18 cellular contexts compared by ENCODE assay signal in genomic region chr7:2482725-2483451, GRCh38. TPM values are rescaled to one million over a fixed set of nuclear protein-coding genes. Genes with fewer than 3 reads are reported as not detected.
DNase-seq lines count a peak whose midpoint lies in the region; ATAC-seq, FAIRE-seq and TF ChIP-seq lines count a peak whose summit lies in the region.
"Had no signal": no experiment of that assay in that cellular context is flagged by ENCODE, and none has a peak within 500 bp of the region (broad histone marks: within the 10 kb centered on the region; RNA-seq: fewer than 3 reads in every experiment).

No MANE protein-coding gene starts in this region.

- no peaks in the 10 kb centered on the region for H3K36me3 Mint-ChIP-seq in activated T-helper 2 cell treated with anti-CD3 and anti-CD28 coated beads, Interferon-gamma antibody, Interleukin-2, Interleukin-4, amounts not matched to agents 10 μg/mL and 5 μg/mL and 100 μg/mL, durations not matched to agents 14 hours and 24 hours and 36 hours (ENCODE audit: low read depth)

- H3K27me3 Mint-ChIP-seq in activated T-helper 2 cell treated with anti-CD3 and anti-CD28 coated beads, Interferon-gamma antibody, Interleukin-2, Interleukin-4, amounts not matched to agents 10 μg/mL and 5 μg/mL and 100 μg/mL, durations not matched to agents 14 hours and 24 hours and 36 hours (ENCODE audit: low read depth) = peaks cover 4% of the 10 kb centered on the region

- no peak overlapping the region for H3K4me2 ChIP-seq in Loucy (ENCODE audit: low read depth, low read length, poor library complexity, severe bottlenecking)
- H3K4me2 ChIP-seq in K562 (ENCODE audit: insufficient read depth, low read length) = no peak overlapping the region

- in situ Hi-C loops in K562 (cut with MboI) = no loop called here

- FAIRE-seq in K562 (lab: Jason Lieb, UNC) = no peak

- no peak for ATAC-seq in K562
- ATAC-seq in GM19455 (IDR thresholded peaks at IDR 0.05; ENCODE audit: unreplicated experiment) = no peak
- ATAC-seq: activated T-cell treated with anti-CD3 and anti-CD28 coated beads, Interleukin-2, amount 50 U/mL, for 4 hours had no signal

- POLR2A ChIA-PET in K562 (lab: Yijun Ruan, JAX) = interaction anchor here (0.5 kb wide), 1 partner anchor 52 kb away, joined by 3 read pairs; no protein-coding TSS in a partner anchor

- intact Hi-C loops in K562 (cut with micrococcal nuclease) = no loop called here
- intact Hi-C loops in activated T-helper 2 cell treated with anti-CD3 and anti-CD28 coated beads, Interferon-gamma antibody, Interleukin-2, Interleukin-4, amounts not matched to agents 10 μg/mL and 5 μg/mL and 100 μg/mL, durations not matched to agents 14 hours and 24 hours and 36 hours (cut with micrococcal nuclease) = no loop called here

- H3K9me2 ChIP-seq in Loucy (replicated peaks; ENCODE audit: low read depth, low read length) = no peaks in the 10 kb centered on the region

- BruUV-seq in K562 (replicated peaks; lab: Mats Ljungman, UMichigan) = no TSS peak

- H3K4me1 ChIP-seq in Loucy (ENCODE audit: insufficient read depth, low read length, poor library complexity, severe bottlenecking) = peaks cover 9% of the 10 kb centered on the region
- peaks cover 0 to 25% of the 10 kb centered on the region in 2 experiments; a peak in 3 of 5 replicates for H3K4me1 ChIP-seq in K562 (replicated peaks in 1 of 2; ENCODE audit: control insufficient read depth in 2 of 2, insufficient read depth in 2 of 2, low read length in 2 of 2)
- H3K4me1 ChIP-seq: Caco-2 had no signal

- H3K27me3 ChIP-seq in Loucy (ENCODE audit: insufficient read depth, low read length, poor library complexity, severe bottlenecking) = no peaks in the 10 kb centered on the region
- peaks cover 17 to 34% of the 10 kb centered on the region in 2 experiments; a peak in 4 of 5 replicates for H3K27me3 ChIP-seq in K562 (ENCODE audit: control insufficient read depth in 2 of 2, insufficient read depth in 2 of 2, low read length in 2 of 2)

- CTCF ChIA-PET in K562 (lab: Yijun Ruan, JAX; ENCODE audit: low intra/inter-chr PET ratio) = no interaction called here

- no peak for TF ChIP-seq EP300 in K562 (IDR thresholded peaks at IDR 0.05; ENCODE audit: low read length)

- no peaks in the 10 kb centered on the region for H3K9me1 ChIP-seq in K562 (ENCODE audit: control insufficient read depth, insufficient read depth, low read length)

- H3K36me3 ChIP-seq in Loucy (ENCODE audit: insufficient read depth, low read length) = no peaks in the 10 kb centered on the region
- no peaks in the 10 kb centered on the region for H3K36me3 ChIP-seq in K562 (ENCODE audit: control insufficient read depth, insufficient read depth, low read length)
- H3K36me3 ChIP-seq: sigmoid colon had no signal

- no peak overlapping the region for H3K27ac Mint-ChIP-seq in activated T-helper 2 cell treated with anti-CD3 and anti-CD28 coated beads, Interferon-gamma antibody, Interleukin-2, Interleukin-4, amounts not matched to agents 10 μg/mL and 5 μg/mL and 100 μg/mL, durations not matched to agents 14 hours and 24 hours and 36 hours

- no peak for TF ChIP-seq RAD21 in K562 (CRISPR knock-in tag; conservative IDR thresholded peaks at IDR 0.05 in 1 of 2, IDR thresholded peaks at IDR 0.05 in 1 of 2)

- no peaks in the 10 kb centered on the region for H3K79me2 ChIP-seq in Loucy (ENCODE audit: insufficient read depth, low read length)
- no peaks in the 10 kb centered on the region for H3K79me2 ChIP-seq in K562 (ENCODE audit: control insufficient read depth, insufficient read depth, low read length)

- no peak overlapping the region for H3K4me3 ChIP-seq in GM12864 (ENCODE audit: low read depth, low read length)
- H3K4me3 ChIP-seq in Loucy (ENCODE audit: low read length, poor library complexity, severe bottlenecking) = no peak overlapping the region
- no peak overlapping the region for H3K4me3 ChIP-seq in K562
- H3K4me3 ChIP-seq: mucosa of descending colon, sigmoid colon had no signal

- TF ChIP-seq POLR2A in K562 (conservative IDR thresholded peaks at IDR 0.05) = no peak

- H3K9ac ChIP-seq in Loucy (ENCODE audit: low read depth, low read length, poor library complexity, severe bottlenecking) = no peak overlapping the region
- no peak overlapping the region for H3K9ac ChIP-seq in K562 (ENCODE audit: insufficient read depth in 1 of 2, low read depth in 2 of 2, low read length in 2 of 2)

- H3K4me1 Mint-ChIP-seq in activated T-helper 2 cell treated with anti-CD3 and anti-CD28 coated beads, Interferon-gamma antibody, Interleukin-2, Interleukin-4, amounts not matched to agents 10 μg/mL and 5 μg/mL and 100 μg/mL, durations not matched to agents 14 hours and 24 hours and 36 hours (ENCODE audit: low read depth) = no peaks in the 10 kb centered on the region

- no peaks in the 10 kb centered on the region for H4K20me1 ChIP-seq in Loucy (ENCODE audit: insufficient read depth, low read length, poor library complexity, severe bottlenecking)
- peaks cover 14% of the 10 kb centered on the region for H4K20me1 ChIP-seq in K562 (replicated peaks; ENCODE audit: control insufficient read depth, insufficient read depth, low read length)

- peak; percentile 34 for DNase-seq in A172 (ENCODE audit: low spot score)
- DNase-seq in GM12864 (ENCODE audit: low read depth) = no peak
- no peak for DNase-seq in K562 (ENCODE audit: extremely low read depth in 1 of 4, low spot score in 3 of 4)
- no peak for DNase-seq in NCI-H128 (lab: John Stamatoyannopoulos, UW; ENCODE audit: unreplicated experiment)
- DNase-seq in amygdala (lab: John Stamatoyannopoulos, UW) = no peak
- no peak for DNase-seq in activated T-helper 2 cell treated with anti-CD3 and anti-CD28 coated beads, Interferon-gamma antibody, Interleukin-2, Interleukin-4, amounts not matched to agents 10 μg/mL and 5 μg/mL and 100 μg/mL, durations not matched to agents 14 hours and 24 hours and 36 hours (ENCODE audit: low spot score)
- DNase-seq: activated T-cell treated with anti-CD3 and anti-CD28 coated beads, Interleukin-2, amount 50 U/mL, for 4 hours; Caco-2; mucosa of descending colon; NCI-H446; nucleus accumbens; sigmoid colon had no signal

- H3K27ac ChIP-seq in K562 (ENCODE audit: extremely low read depth, low read depth, low read length) = no peak overlapping the region
- H3K27ac ChIP-seq: sigmoid colon had no signal

- H3K9me3 ChIP-seq in Loucy (ENCODE audit: insufficient read depth, low read depth, low read length) (no peaks in the 10 kb centered on the region), K562 (replicated peaks; ENCODE audit: control insufficient read depth, insufficient read depth, low read depth, low read length) (peaks cover 4% of the 10 kb centered on the region; the same call in 1 of the 2 replicates)

- no peak overlapping the region for H3K4me3 Mint-ChIP-seq in activated T-helper 2 cell treated with anti-CD3 and anti-CD28 coated beads, Interferon-gamma antibody, Interleukin-2, Interleukin-4, amounts not matched to agents 10 μg/mL and 5 μg/mL and 100 μg/mL, durations not matched to agents 14 hours and 24 hours and 36 hours (ENCODE audit: low read depth)
- H3K4me3 Mint-ChIP-seq: activated T-cell treated with anti-CD3 and anti-CD28 coated beads, Interleukin-2, amount 50 U/mL, for 4 hours had no signal

- H3F3A ChIP-seq in Loucy (ENCODE audit: low read depth) = no peaks in the 10 kb centered on the region

- TF ChIP-seq CTCF in GM12864 (IDR thresholded peaks at IDR 0.05; ENCODE audit: low read depth, low read length, missing control alignments) (peak; percentile 17), Loucy (conservative IDR thresholded peaks at IDR 0.05; ENCODE audit: low read length) (peak; percentile 45), K562 (IDR thresholded peaks at IDR 0.05 in 2 of 3, conservative IDR thresholded peaks at IDR 0.05 in 1 of 3; ENCODE audit: insufficient read depth in 2 of 3, low read depth in 1 of 3, low read length in 3 of 3) (no peak)

- 29% methylated on average over 10 of the region's 10 CpGs for WGBS in K562 (ENCODE audit: insufficient coverage, low coverage, missing lambda C conversion rate)

- H2AFZ ChIP-seq in Loucy (ENCODE audit: low read length) (no peak overlapping the region), K562 (ENCODE audit: low read depth, low read length) (no peak overlapping the region)

- H3K9me3 Mint-ChIP-seq in activated T-helper 2 cell treated with anti-CD3 and anti-CD28 coated beads, Interferon-gamma antibody, Interleukin-2, Interleukin-4, amounts not matched to agents 10 μg/mL and 5 μg/mL and 100 μg/mL, durations not matched to agents 14 hours and 24 hours and 36 hours = peaks cover 6% of the 10 kb centered on the region

RNA-seq across cellular contexts. Expression of gene GRIFIN, which starts 6.7 kb away (rescaled TPM):
- total RNA-seq in A172 (2014; rRNA removed; shearing (Covaris generic)) = not detected in 2 replicates
- total RNA-seq in K562 (2011; cell fraction: chromatin; rRNA removed; ENCODE audit: low replicate concordance) = not detected in 2 replicates
- total RNA-seq in K562 (2011; cell fraction: nucleolus; rRNA removed) = not detected in 2 replicates
- total RNA-seq in K562 (2011; cell fraction: nucleoplasm; rRNA removed) = not detected in 2 replicates
- not detected in 2 replicates for total RNA-seq in K562 (2014; rRNA removed)
- not detected in 2 replicates for total RNA-seq in K562 (2014; rRNA removed; fragmentation: Illumina TruSeq; extraction: Trizol)
- not detected in 2 replicates for total RNA-seq in K562 (2015; rRNA removed; fragmentation: Illumina TruSeq; extraction: Trizol)
- total RNA-seq in K562 (2021) = not detected in 2 replicates
- not detected in 2 replicates for polyA plus RNA-seq in K562 (2011; rRNA removed)
- not detected in 2 replicates for polyA plus RNA-seq in K562 (2011; cell fraction: cytosol; rRNA removed)
- polyA plus RNA-seq in K562 (2011; cell fraction: nucleus; rRNA removed) = not detected in 2 replicates
- not detected in 2 replicates for polyA plus RNA-seq in K562 (2012)
- not detected in 2 replicates for polyA plus RNA-seq in K562 (2014; fragmentation: Illumina TruSeq; extraction: Trizol)
- polyA plus RNA-seq in K562 (2014; fragmentation: Nextera tagmentation; extraction: Ambion mirVana) = not detected
- polyA plus RNA-seq in K562 (2014; rRNA removed) = not detected in 2 replicates
- not detected in 2 replicates for polyA minus RNA-seq in K562 (2011; rRNA and poly(A)+ RNA removed)
- polyA minus RNA-seq in K562 (2011; cell fraction: cytosol; rRNA and poly(A)+ RNA removed) = not detected in 2 replicates
- polyA minus RNA-seq in K562 (2011; cell fraction: nucleus; rRNA and poly(A)+ RNA removed) = not detected in 2 replicates
- total RNA-seq in activated T-helper 2 cell treated with anti-CD3 and anti-CD28 coated beads, Interferon-gamma antibody, Interleukin-2, Interleukin-4, amounts not matched to agents 10 μg/mL and 5 μg/mL and 100 μg/mL, durations not matched to agents 14 hours and 24 hours and 36 hours = not detected in 2 replicates
- total RNA-seq: activated T-cell treated with anti-CD3 and anti-CD28 coated beads, Interleukin-2, amount 50 U/mL, for 4 hours; Caco-2; cardiac septum; fibroblast of villous mesenchyme; left colon; mucosa of descending colon; sigmoid colon; subcutaneous adipose tissue had no signal
- polyA plus RNA-seq: sigmoid colon had no signal

RNA-seq across cellular contexts. Expression of gene LFNG, which starts 36.7 kb away (rescaled TPM):
- total RNA-seq in A172 (2014; rRNA removed; shearing (Covaris generic)) = 21.2 and 32.5 TPM in 2 replicates
- total RNA-seq in K562 (2011; cell fraction: chromatin; rRNA removed; ENCODE audit: low replicate concordance) = 0.76 and 4.3 TPM in 2 replicates
- 3.6 and 4.7 TPM in 2 replicates for total RNA-seq in K562 (2011; cell fraction: nucleolus; rRNA removed)
- total RNA-seq in K562 (2011; cell fraction: nucleoplasm; rRNA removed) = 2.0 and 2.1 TPM in 2 replicates
- 0.49 and 0.73 TPM in 2 replicates for total RNA-seq in K562 (2014; rRNA removed)
- 0.18 and 0.22 TPM in 2 replicates for total RNA-seq in K562 (2014; rRNA removed; fragmentation: Illumina TruSeq; extraction: Trizol)
- total RNA-seq in K562 (2015; rRNA removed; fragmentation: Illumina TruSeq; extraction: Trizol) = 0.25 and 0.30 TPM in 2 replicates
- 0.81 and 0.89 TPM in 2 replicates for total RNA-seq in K562 (2021)
- 0.86 and 1.2 TPM in 2 replicates for polyA plus RNA-seq in K562 (2011; rRNA removed)
- polyA plus RNA-seq in K562 (2011; cell fraction: cytosol; rRNA removed) = 1.4 and 2.5 TPM in 2 replicates
- 4.7 and 6.5 TPM in 2 replicates for polyA plus RNA-seq in K562 (2011; cell fraction: nucleus; rRNA removed)
- 0.43 and 0.47 TPM in 2 replicates for polyA plus RNA-seq in K562 (2012)
- 0.24 and 0.39 TPM in 2 replicates for polyA plus RNA-seq in K562 (2014; fragmentation: Illumina TruSeq; extraction: Trizol)
- under 1 TPM in 1 of 2 experiments, not detected in 1; 0.03 TPM for polyA plus RNA-seq in K562 (2014; fragmentation: Nextera tagmentation; extraction: Ambion mirVana)
- 0.25 and 0.28 TPM in 2 replicates for polyA plus RNA-seq in K562 (2014; rRNA removed)
- 0.45 and 0.49 TPM in 2 replicates for polyA minus RNA-seq in K562 (2011; rRNA and poly(A)+ RNA removed)
- polyA minus RNA-seq in K562 (2011; cell fraction: cytosol; rRNA and poly(A)+ RNA removed) = 0.91 and 1.0 TPM in 2 replicates
- 3.6 and 3.8 TPM in 2 replicates for polyA minus RNA-seq in K562 (2011; cell fraction: nucleus; rRNA and poly(A)+ RNA removed)
- total RNA-seq in activated T-helper 2 cell treated with anti-CD3 and anti-CD28 coated beads, Interferon-gamma antibody, Interleukin-2, Interleukin-4, amounts not matched to agents 10 μg/mL and 5 μg/mL and 100 μg/mL, durations not matched to agents 14 hours and 24 hours and 36 hours = 41.0 and 45.6 TPM in 2 replicates

Comparison
In these comparisons a context has a peak if more than half of its experiments do, and no peak if none do; other contexts are left out.
1. CTCF ChIP-seq: peak in GM12864 (single experiment) and Loucy (single experiment); none in K562 (0 of 3).